In genomic region chr7:35985126-35985754, GRCh38 we compare ENCODE assay signal across 8 cellular contexts.
A peak's percentile ranks its signal among the peaks of the same experiment; 100 is the strongest.
DNase-seq lines count a peak whose midpoint lies in the region; ATAC-seq and TF ChIP-seq lines count a peak whose summit lies in the region.

No MANE protein-coding gene starts in this region.

- H4K20me1 ChIP-seq in DOHH2 (ENCODE audit: control insufficient read depth, insufficient read depth, low read depth, low read length) (no peaks in the 10 kb centered on the region), GM23248 (ENCODE audit: insufficient read depth) (no peaks in the 10 kb centered on the region)

- H3K27me3 ChIP-seq in DOHH2 (ENCODE audit: control insufficient read depth, low read length) (peaks cover 3% of the 10 kb centered on the region), GM23248 (replicated peaks; ENCODE audit: insufficient read depth) (no peaks in the 10 kb centered on the region), SJSA1 (replicated peaks) (no peaks in the 10 kb centered on the region), parathyroid adenoma (ENCODE audit: control insufficient read depth, insufficient read depth, low read length) (no peaks in the 10 kb centered on the region), upper lobe of left lung (no peaks in the 10 kb centered on the region)

- no peak for TF ChIP-seq EP300 in upper lobe of left lung (IDR thresholded peaks at IDR 0.05)

- H3K9ac ChIP-seq in GM23248, result no peak overlapping the region
- no peak overlapping the region for H3K9ac ChIP-seq in parathyroid adenoma

- ATAC-seq in upper lobe of left lung (ENCODE audit: low FRiP score in 2 of 2), result peak; percentile 84 to 95

- no peaks in the 10 kb centered on the region for H3K36me3 ChIP-seq in DOHH2 (ENCODE audit: control insufficient read depth, low read length)
- H3K36me3 ChIP-seq in GM23248 (ENCODE audit: low read depth), result no peaks in the 10 kb centered on the region
- H3K36me3 ChIP-seq in SJSA1, result no peaks in the 10 kb centered on the region
- no peaks in the 10 kb centered on the region for H3K36me3 ChIP-seq in parathyroid adenoma (ENCODE audit: control insufficient read depth, insufficient read depth, low read length)
- H3K36me3 ChIP-seq in upper lobe of left lung, result no peaks in the 10 kb centered on the region

- H3F3A ChIP-seq in DOHH2 (ENCODE audit: control insufficient read depth, insufficient read depth) (no peaks in the 10 kb centered on the region), GM23248 (ENCODE audit: insufficient read depth) (no peaks in the 10 kb centered on the region)

- H3K4me2 ChIP-seq in DOHH2 (ENCODE audit: low read length), result no peak overlapping the region
- no peak overlapping the region for H3K4me2 ChIP-seq in GM23248 (ENCODE audit: unreplicated experiment)
- no peak overlapping the region for H3K4me2 ChIP-seq in parathyroid adenoma (ENCODE audit: low read length)

- peak; percentile 89 for DNase-seq in GM23248
- no peak for DNase-seq in LNCaP clone FGC (ENCODE audit: low read depth)
- peak; percentile 56 to 80 for DNase-seq in SJSA1 (ENCODE audit: low read depth in 1 of 2, low spot score in 2 of 2)
- peak; percentile 78 for DNase-seq in activated gamma-delta T cell treated with Interleukin-2 at 50 U/mL for 16 hours
- DNase-seq in glomerular visceral epithelial cell (ENCODE audit: extremely low spot score), result peak; percentile 69
- peak; percentile 70 to 86 for DNase-seq in upper lobe of left lung

- H3K9me3 ChIP-seq in DOHH2 (ENCODE audit: control insufficient read depth, insufficient read depth, low read length) (no peaks in the 10 kb centered on the region), GM23248 (ENCODE audit: low read depth) (no peaks in the 10 kb centered on the region), SJSA1 (replicated peaks) (no peaks in the 10 kb centered on the region), parathyroid adenoma (ENCODE audit: control insufficient read depth, low read length) (no peaks in the 10 kb centered on the region), upper lobe of left lung (no peaks in the 10 kb centered on the region)

- in situ Hi-C loops in GM23248 (cut with MboI), result no loop called here

- no peaks in the 10 kb centered on the region for H3K79me2 ChIP-seq in DOHH2 (ENCODE audit: control insufficient read depth, low read length)
- no peaks in the 10 kb centered on the region for H3K79me2 ChIP-seq in GM23248 (ENCODE audit: insufficient read depth)
- no peaks in the 10 kb centered on the region for H3K79me2 ChIP-seq in parathyroid adenoma

- TF ChIP-seq CTCF in DOHH2 (IDR thresholded peaks at IDR 0.05; ENCODE audit: low read depth, low read length, poor library complexity, severe bottlenecking), result peak; percentile 97
- TF ChIP-seq CTCF in LNCaP clone FGC (IDR thresholded peaks at IDR 0.05; ENCODE audit: control insufficient read depth, extremely low read depth, insufficient read depth), result peak; percentile 96
- TF ChIP-seq CTCF in parathyroid adenoma (IDR thresholded peaks at IDR 0.05), result peak; percentile 96
- TF ChIP-seq CTCF in upper lobe of left lung (IDR thresholded peaks at IDR 0.05), result peak; percentile 89 to 94 (median 91)

- H3K9me2 ChIP-seq in DOHH2 (replicated peaks; ENCODE audit: control insufficient read depth, low read length) (no peaks in the 10 kb centered on the region), GM23248 (ENCODE audit: insufficient read depth) (no peaks in the 10 kb centered on the region)

- WGBS in GM23248 (ENCODE audit: low coverage in 1 of 2, low lambda C conversion rate in 2 of 2, missing lambda C conversion rate in 2 of 2), 2 experiments, result 11 to 16% methylated on average over 7 of the region's 7 CpGs
- 19 to 20% methylated on average over 7 of the region's 7 CpGs for WGBS in upper lobe of left lung, 2 donors

- H3K4me1 ChIP-seq in DOHH2 (ENCODE audit: control insufficient read depth, low read length), result peaks cover 3% of the 10 kb centered on the region; the same call in 1 of the 2 replicates
- no peaks in the 10 kb centered on the region for H3K4me1 ChIP-seq in GM23248 (ENCODE audit: insufficient read depth)
- peaks cover 5% of the 10 kb centered on the region; the same call in 1 of the 2 replicates for H3K4me1 ChIP-seq in SJSA1 (replicated peaks)
- peaks cover 8% of the 10 kb centered on the region for H3K4me1 ChIP-seq in parathyroid adenoma
- no peaks in the 10 kb centered on the region for H3K4me1 ChIP-seq in upper lobe of left lung

- TF ChIP-seq POLR2A in upper lobe of left lung (IDR thresholded peaks at IDR 0.05), result no peak

- H2AFZ ChIP-seq in GM23248 (no peak overlapping the region), parathyroid adenoma (peak overlapping the region; percentile 43)

- H3K27ac ChIP-seq in DOHH2 (ENCODE audit: low read depth, low read length), result no peak overlapping the region
- no peak overlapping the region for H3K27ac ChIP-seq in GM23248
- H3K27ac ChIP-seq in SJSA1, result no peak overlapping the region
- H3K27ac ChIP-seq in parathyroid adenoma, result no peak overlapping the region
- no peak overlapping the region for H3K27ac ChIP-seq in upper lobe of left lung

- H3K4me3 ChIP-seq in DOHH2 (ENCODE audit: low read length) (no peak overlapping the region), GM23248 (no peak overlapping the region), LNCaP clone FGC (ENCODE audit: low read depth, low read length) (no peak overlapping the region), SJSA1 (no peak overlapping the region), parathyroid adenoma (ENCODE audit: low read depth, low read length) (no peak overlapping the region), upper lobe of left lung (no peak overlapping the region)
